In the genomic region with DNA sequence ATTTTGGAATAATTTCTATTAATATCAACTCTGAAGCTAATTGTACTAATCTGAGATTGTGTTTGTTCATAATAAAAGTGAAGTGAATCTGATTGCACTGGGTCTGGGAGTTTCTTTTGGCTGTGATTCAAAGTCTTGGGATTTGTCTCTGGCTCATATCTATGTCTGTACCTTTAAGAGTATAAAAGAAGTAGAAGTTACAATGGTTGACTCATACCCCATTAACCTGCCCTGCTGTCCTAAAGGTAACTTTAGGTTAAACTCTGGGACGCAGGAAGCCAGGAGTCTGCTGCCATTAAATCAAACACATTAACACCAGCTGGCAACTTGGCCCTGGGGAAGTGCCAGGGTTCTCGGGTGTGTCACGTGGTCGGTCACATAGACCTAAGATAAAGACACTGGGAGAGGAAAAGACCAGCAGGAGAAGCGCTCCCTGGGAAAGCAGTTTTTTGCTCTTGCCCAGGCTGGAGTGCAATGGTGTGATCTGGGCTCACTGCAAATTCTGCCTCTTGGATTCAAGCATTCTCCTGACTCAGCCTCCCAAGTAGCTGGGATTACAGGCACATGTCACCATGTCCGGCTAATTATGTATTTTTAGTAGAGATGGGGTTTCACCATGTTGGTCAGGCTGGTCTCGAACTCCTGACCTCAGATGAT, we compare ENCODE assay signal across 1 cellular context.
TF ChIP-seq lines count a peak whose summit lies in the region.

No MANE protein-coding gene starts in this region.

TF ChIP-seq in HepG2, 621 proteins besides CTCF, POLR2A, EP300 and RAD21 (continued from another document):
- TF ChIP-seq, protein P1, sequence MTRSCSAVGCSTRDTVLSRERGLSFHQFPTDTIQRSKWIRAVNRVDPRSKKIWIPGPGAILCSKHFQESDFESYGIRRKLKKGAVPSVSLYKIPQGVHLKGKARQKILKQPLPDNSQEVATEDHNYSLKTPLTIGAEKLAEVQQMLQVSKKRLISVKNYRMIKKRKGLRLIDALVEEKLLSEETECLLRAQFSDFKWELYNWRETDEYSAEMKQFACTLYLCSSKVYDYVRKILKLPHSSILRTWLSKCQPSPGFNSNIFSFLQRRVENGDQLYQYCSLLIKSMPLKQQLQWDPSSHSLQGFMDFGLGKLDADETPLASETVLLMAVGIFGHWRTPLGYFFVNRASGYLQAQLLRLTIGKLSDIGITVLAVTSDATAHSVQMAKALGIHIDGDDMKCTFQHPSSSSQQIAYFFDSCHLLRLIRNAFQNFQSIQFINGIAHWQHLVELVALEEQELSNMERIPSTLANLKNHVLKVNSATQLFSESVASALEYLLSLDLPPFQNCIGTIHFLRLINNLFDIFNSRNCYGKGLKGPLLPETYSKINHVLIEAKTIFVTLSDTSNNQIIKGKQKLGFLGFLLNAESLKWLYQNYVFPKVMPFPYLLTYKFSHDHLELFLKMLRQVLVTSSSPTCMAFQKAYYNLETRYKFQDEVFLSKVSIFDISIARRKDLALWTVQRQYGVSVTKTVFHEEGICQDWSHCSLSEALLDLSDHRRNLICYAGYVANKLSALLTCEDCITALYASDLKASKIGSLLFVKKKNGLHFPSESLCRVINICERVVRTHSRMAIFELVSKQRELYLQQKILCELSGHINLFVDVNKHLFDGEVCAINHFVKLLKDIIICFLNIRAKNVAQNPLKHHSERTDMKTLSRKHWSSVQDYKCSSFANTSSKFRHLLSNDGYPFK (CRISPR knock-in tag; IDR thresholded peaks at IDR 0.05; ENCODE audit: borderline replicate concordance): no peak
- TF ChIP-seq DNMT3B (CRISPR knock-in tag; conservative IDR thresholded peaks at IDR 0.05) (no peak), KAT8 (CRISPR knock-in tag; IDR thresholded peaks at IDR 0.05) (no peak), NR1H2 (CRISPR knock-in tag; IDR thresholded peaks at IDR 0.05; ENCODE audit: borderline replicate concordance, low read depth) (0 out of 2 replicates have a peak, but pooled peaks have one; percentile 34), SNRNP70 (IDR thresholded peaks at IDR 0.05; ENCODE audit: low read depth, low read length) (no peak), IRX3 (CRISPR knock-in tag; IDR thresholded peaks at IDR 0.05; ENCODE audit: borderline replicate concordance, low read depth) (no peak)
